In genomic region chr18:35756506-35757117, GRCh38 we compare ENCODE assay signal across 9 cellular contexts.
DNase-seq lines count a peak whose midpoint lies in the region; ATAC-seq and TF ChIP-seq lines count a peak whose summit lies in the region.
"Had no signal": no experiment of that assay in that cellular context is flagged by ENCODE, and none has a peak within 500 bp of the region (broad histone marks: within the 10 kb centered on the region; RNA-seq: fewer than 3 reads in every experiment).

No MANE protein-coding gene starts in this region.

- no peaks in the 10 kb centered on the region for H3K4me1 Mint-ChIP-seq in activated CD8-positive, alpha-beta memory T cell treated with anti-CD3 and anti-CD28 coated beads, Interleukin-2, amount 10 ng/mL, durations not matched to agents 7 days and 5 days
- H3K4me1 Mint-ChIP-seq in naive thymus-derived CD4-positive, alpha-beta T cell = peaks cover 0 to 2% (median 0%) of the 10 kb centered on the region in 7 donors

- POLR2A ChIA-PET in naive thymus-derived CD4-positive, alpha-beta T cell (lab: Charles Lee) = interaction anchor here (0.6 kb wide), 1 partner anchor 24 kb away, joined by 3 read pairs; no protein-coding TSS in a partner anchor

- no peaks in the 10 kb centered on the region for H3K27me3 ChIP-seq in HL-60 (ENCODE audit: insufficient read depth, poor library complexity, severe bottlenecking)
- no peaks in the 10 kb centered on the region for H3K27me3 ChIP-seq in naive thymus-derived CD4-positive, alpha-beta T cell (ENCODE audit: control insufficient read depth in 2 of 2, insufficient read depth in 2 of 2, low read length in 2 of 2)
- H3K27me3 ChIP-seq in suprapubic skin = peaks cover 4% of the 10 kb centered on the region
- H3K27me3 ChIP-seq: BLaER1 treated with 17β-estradiol and CSF1 and Interleukin-3, amounts not matched to agents 10 nM and 100 nM had no signal

- intact Hi-C loops in naive thymus-derived CD4-positive, alpha-beta T cell (cut with micrococcal nuclease) = loop anchor here (1.0 to 5.0 kb wide), 6 partner anchors 167 to 528 kb away; no protein-coding TSS in a partner anchor

- H3K36me3 ChIP-seq in naive thymus-derived CD4-positive, alpha-beta T cell (ENCODE audit: control insufficient read depth in 2 of 3, insufficient read depth in 3 of 3, low read length in 3 of 3) = no peaks in the 10 kb centered on the region
- H3K36me3 ChIP-seq in suprapubic skin = no peaks in the 10 kb centered on the region
- H3K36me3 ChIP-seq: BLaER1 treated with 17β-estradiol and CSF1 and Interleukin-3, amounts not matched to agents 10 nM and 100 nM had no signal

- H3K27ac Mint-ChIP-seq in activated CD8-positive, alpha-beta memory T cell treated with anti-CD3 and anti-CD28 coated beads, Interleukin-2, amount 10 ng/mL, durations not matched to agents 7 days and 5 days = no peak overlapping the region
- H3K27ac Mint-ChIP-seq in naive thymus-derived CD4-positive, alpha-beta T cell = no peak overlapping the region

- no peaks in the 10 kb centered on the region for H3K9me3 Mint-ChIP-seq in activated CD8-positive, alpha-beta memory T cell treated with anti-CD3 and anti-CD28 coated beads, Interleukin-2, amount 10 ng/mL, durations not matched to agents 7 days and 5 days (ENCODE audit: low read depth)
- peaks cover 0 to 13% (median 0%) of the 10 kb centered on the region in 11 donors for H3K9me3 Mint-ChIP-seq in naive thymus-derived CD4-positive, alpha-beta T cell

- no peak for TF ChIP-seq POLR2A in suprapubic skin (IDR thresholded peaks at IDR 0.05)

- TF ChIP-seq CTCF in HL-60 (IDR thresholded peaks at IDR 0.05; ENCODE audit: insufficient read depth, low read length) (peak; percentile 41), suprapubic skin (IDR thresholded peaks at IDR 0.05) (peak; percentile 50 to 62)

- ATAC-seq in activated CD8-positive, alpha-beta memory T cell treated with anti-CD3 and anti-CD28 coated beads, Interleukin-2, amount 10 ng/mL, durations not matched to agents 7 days and 5 days = peak; percentile 69
- ATAC-seq in esophagus mucosa = peak; percentile 63
- peak; percentile 74 for ATAC-seq in naive thymus-derived CD4-positive, alpha-beta T cell

- H3K4me3 Mint-ChIP-seq in activated CD8-positive, alpha-beta memory T cell treated with anti-CD3 and anti-CD28 coated beads, Interleukin-2, amount 10 ng/mL, durations not matched to agents 7 days and 5 days = no peak overlapping the region
- H3K4me3 Mint-ChIP-seq in naive thymus-derived CD4-positive, alpha-beta T cell = no peak overlapping the region

- TF ChIP-seq EP300 in suprapubic skin (IDR thresholded peaks at IDR 0.05) = no peak

- no peaks in the 10 kb centered on the region for H3K36me3 Mint-ChIP-seq in activated CD8-positive, alpha-beta memory T cell treated with anti-CD3 and anti-CD28 coated beads, Interleukin-2, amount 10 ng/mL, durations not matched to agents 7 days and 5 days
- no peaks in the 10 kb centered on the region for H3K36me3 Mint-ChIP-seq in naive thymus-derived CD4-positive, alpha-beta T cell

- H3K4me3 ChIP-seq in HL-60 (replicated peaks; ENCODE audit: insufficient read depth, low read length) (no peak overlapping the region), suprapubic skin (no peak overlapping the region)
- H3K4me3 ChIP-seq in naive thymus-derived CD4-positive, alpha-beta T cell (ENCODE audit: low read length) = no peak overlapping the region
- H3K4me3 ChIP-seq: BLaER1 treated with 17β-estradiol and CSF1 and Interleukin-3, amounts not matched to agents 10 nM and 100 nM had no signal

- H3K4me1 ChIP-seq in naive thymus-derived CD4-positive, alpha-beta T cell (ENCODE audit: control insufficient read depth in 2 of 2, insufficient read depth in 2 of 2, low read length in 2 of 2) = no peaks in the 10 kb centered on the region
- H3K4me1 ChIP-seq in suprapubic skin = peaks cover 10% of the 10 kb centered on the region

- H3K9me3 ChIP-seq in naive thymus-derived CD4-positive, alpha-beta T cell (ENCODE audit: control insufficient read depth in 2 of 3, low read length in 3 of 3) = no peaks in the 10 kb centered on the region
- no peaks in the 10 kb centered on the region for H3K9me3 ChIP-seq in suprapubic skin

- H3K27ac ChIP-seq in HL-60 (replicated peaks) = no peak overlapping the region
- H3K27ac ChIP-seq in naive thymus-derived CD4-positive, alpha-beta T cell (ENCODE audit: low read depth, low read length) = no peak overlapping the region
- H3K27ac ChIP-seq in suprapubic skin = no peak overlapping the region
- H3K27ac ChIP-seq: BLaER1 treated with 17β-estradiol and CSF1 and Interleukin-3, amounts not matched to agents 10 nM and 100 nM had no signal

- 21% methylated on average over 5 of the region's 5 CpGs for WGBS in suprapubic skin

- CTCF ChIA-PET in activated CD8-positive, alpha-beta memory T cell treated with anti-CD3 and anti-CD28 coated beads, Interleukin-2, amount 10 ng/mL, durations not matched to agents 7 days and 5 days (lab: Charles Lee) = interaction anchor here (0.6 to 1.4 kb wide), 16 partner anchors 12 to 531 kb away, joined by 3 to 13 read pairs (median 3); no protein-coding TSS in a partner anchor
- CTCF ChIA-PET in naive thymus-derived CD4-positive, alpha-beta T cell (lab: Charles Lee) = interaction anchor here (0.6 to 2.7 kb wide), 6 partner anchors 11 to 527 kb away, joined by 3 to 16 read pairs (median 4); no protein-coding TSS in a partner anchor

- H3K27me3 Mint-ChIP-seq in activated CD8-positive, alpha-beta memory T cell treated with anti-CD3 and anti-CD28 coated beads, Interleukin-2, amount 10 ng/mL, durations not matched to agents 7 days and 5 days = peaks cover 18% of the 10 kb centered on the region
- peaks cover 4 to 38% (median 25%) of the 10 kb centered on the region in 5 donors for H3K27me3 Mint-ChIP-seq in naive thymus-derived CD4-positive, alpha-beta T cell

- peak; percentile 4 to 14 (median 8) for DNase-seq in activated CD4-positive, CD25-positive, alpha-beta regulatory T cell (lab: John Stamatoyannopoulos, UW)
- no peak for DNase-seq in activated CD4-positive, CD25-positive, alpha-beta regulatory T cell treated with anti-CD3 and anti-CD28 coated beads, Interleukin-2, amount 50 U/mL, for 72 hours
- DNase-seq in HL-60 (ENCODE audit: low read depth in 1 of 2, low spot score in 1 of 2) = peak; percentile 26 to 70
- peak; percentile 48 for DNase-seq in NCI-H774 (lab: John Stamatoyannopoulos, UW)
- DNase-seq in activated CD8-positive, alpha-beta memory T cell treated with anti-CD3 and anti-CD28 coated beads, Interleukin-2, amount 10 ng/mL, durations not matched to agents 7 days and 5 days = peak; percentile 61
- peak; percentile 21 to 72 (median 56) for DNase-seq in naive thymus-derived CD4-positive, alpha-beta T cell
- no peak for DNase-seq in suprapubic skin (ENCODE audit: low spot score in 2 of 2)

Comparison
In these comparisons a context has a peak if more than half of its experiments do, and no peak if none do; other contexts are left out.
1. DNase-seq: peak in activated CD4-positive, CD25-positive, alpha-beta regulatory T cell (4 of 4), HL-60 (2 of 2), NCI-H774 (single experiment), activated CD8-positive, alpha-beta memory T cell treated with anti-CD3 and anti-CD28 coated beads, Interleukin-2, amount 10 ng/mL, durations not matched to agents 7 days and 5 days (single experiment) and naive thymus-derived CD4-positive, alpha-beta T cell (9 of 9); none in activated CD4-positive, CD25-positive, alpha-beta regulatory T cell treated with anti-CD3 and anti-CD28 coated beads, Interleukin-2, amount 50 U/mL, for 72 hours (single experiment) and suprapubic skin (0 of 2).
2. Peak in every context shown above with its lines, with median percentiles within 50 percentile points of each other: ATAC-seq.